8 cellular contexts compared by ENCODE assay signal in the genomic region with DNA sequence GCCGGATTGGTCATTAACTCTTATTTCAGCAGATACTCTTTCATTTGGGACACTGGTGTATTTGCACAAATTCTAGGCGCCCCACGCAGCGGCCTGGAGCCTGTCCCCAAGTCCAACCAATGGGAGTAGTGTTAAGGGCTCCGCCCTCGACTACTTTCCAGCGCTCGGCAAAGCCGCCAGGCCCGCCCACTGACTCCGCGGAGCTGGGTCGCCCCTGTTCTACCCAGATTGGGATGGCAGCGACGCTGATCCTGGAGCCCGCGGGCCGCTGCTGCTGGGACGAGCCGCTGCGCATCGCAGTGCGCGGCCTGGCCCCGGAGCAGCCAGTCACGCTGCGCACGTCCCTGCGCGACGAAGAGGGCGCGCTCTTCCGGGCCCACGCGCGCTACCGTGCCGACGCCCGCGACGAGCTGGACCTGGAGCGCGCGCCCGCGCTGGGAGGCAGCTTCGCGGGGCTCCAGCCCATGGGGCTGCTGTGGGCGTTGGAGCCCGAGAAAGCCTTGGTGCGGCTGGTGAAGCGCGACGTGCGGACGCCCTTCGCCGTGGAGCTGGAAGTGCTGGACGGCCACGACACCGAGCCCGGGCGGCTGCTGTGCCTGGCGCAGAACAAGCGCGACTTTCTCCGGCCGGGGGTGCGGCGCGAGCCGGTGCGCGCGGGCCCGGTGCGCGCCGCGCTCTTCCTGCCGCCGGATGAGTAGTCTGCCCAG. TPM values are rescaled to one million over a fixed set of nuclear protein-coding genes. Genes with fewer than 3 reads are reported as not detected.
DNase-seq lines count a peak whose midpoint lies in the region; ATAC-seq, FAIRE-seq and TF ChIP-seq lines count a peak whose summit lies in the region.

A gene with protein sequence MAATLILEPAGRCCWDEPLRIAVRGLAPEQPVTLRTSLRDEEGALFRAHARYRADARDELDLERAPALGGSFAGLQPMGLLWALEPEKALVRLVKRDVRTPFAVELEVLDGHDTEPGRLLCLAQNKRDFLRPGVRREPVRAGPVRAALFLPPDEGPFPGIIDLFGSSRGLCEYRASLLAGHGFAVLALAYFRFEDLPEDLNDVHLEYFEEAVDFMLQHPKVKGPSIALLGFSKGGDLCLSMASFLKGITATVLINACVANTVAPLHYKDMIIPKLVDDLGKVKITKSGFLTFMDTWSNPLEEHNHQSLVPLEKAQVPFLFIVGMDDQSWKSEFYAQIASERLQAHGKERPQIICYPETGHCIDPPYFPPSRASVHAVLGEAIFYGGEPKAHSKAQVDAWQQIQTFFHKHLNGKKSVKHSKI (plus strand): TSS at position 179 of the 707 bp plus-strand sequence. CDS start 55 bp downstream, at position 234.

- H3K27ac ChIP-seq in VCaP = peak within 1 kb of the TSS; percentile 80
- H3K27ac ChIP-seq in breast epithelium = peak within 1 kb of the TSS; percentile 72 to 90
- H3K27ac ChIP-seq in skin epidermis = peak within 1 kb of the TSS in 20 of 21 experiments; percentile 15 to 85 (median 72)

- peak; percentile 55 for TF ChIP-seq POLR2A in H54 (IDR thresholded peaks at IDR 0.05; ENCODE audit: low read depth, low read length)
- TF ChIP-seq POLR2A in breast epithelium (IDR thresholded peaks at IDR 0.05) = no peak

- no peaks in the 10 kb centered on the region for H3K4me1 ChIP-seq in breast epithelium

- intact Hi-C loops in breast epithelium (cut with DNase I; ENCODE audit: low total_unique reads) = no loop called here

- H3K4me3 ChIP-seq in breast epithelium (peak within 1 kb of the TSS; percentile 60 to 93 (median 60)), skin epidermis (peak within 1 kb of the TSS; percentile 42 to 82 (median 63))

- ATAC-seq in HG03025 (IDR thresholded peaks at IDR 0.05; ENCODE audit: low FRiP score, unreplicated experiment) = no peak

- no peaks in the 10 kb centered on the region for H3K36me3 ChIP-seq in breast epithelium

- no peak for FAIRE-seq in H54 (lab: Jason Lieb, UNC)

- no peaks in the 10 kb centered on the region for H3K9me3 ChIP-seq in breast epithelium

- H3K27me3 ChIP-seq in breast epithelium = no peaks in the 10 kb centered on the region

- TF ChIP-seq CTCF in VCaP (conservative IDR thresholded peaks at IDR 0.05) (no peak), breast epithelium (IDR thresholded peaks at IDR 0.05) (no peak)

- DNase-seq in ELR (ENCODE audit: low read depth) = peak; percentile 78
- DNase-seq in H54 (ENCODE audit: insufficient read length, low spot score) = peak; percentile 85
- peak; percentile 53 for DNase-seq in NCI-H1105 treated with DMSO at 0.1 percent for 48 hours (lab: John Stamatoyannopoulos, UW)
- DNase-seq in breast epithelium (ENCODE audit: low spot score in 2 of 2) = peak; percentile 46 to 76
- peak; percentile 93 for DNase-seq in iPS-NIHi7 (ENCODE audit: extremely low spot score)

RNA-seq across cellular contexts. Expression of the gene that starts here (rescaled TPM):
- total RNA-seq in breast epithelium = under 1 TPM in 1 of 3 donors, not detected in 2; 0.16 TPM

Comparison
In these comparisons a context has a peak if more than half of its experiments do, and no peak if none do; other contexts are left out.
1. Peak in DNase-seq, H3K4me3 ChIP-seq and H3K27ac ChIP-seq in breast epithelium; RNA of the gene not detected or under 1 TPM.